In genomic region chr4:185165605-185166063, GRCh38 we compare ENCODE assay signal across 8 cellular contexts. TPM values are rescaled to one million over a fixed set of nuclear protein-coding genes. Genes with fewer than 3 reads are reported as not detected.
DNase-seq lines count a peak whose midpoint lies in the region; ATAC-seq and FAIRE-seq lines count a peak whose summit lies in the region.

No MANE protein-coding gene starts in this region.

- H3K27me3 ChIP-seq in small intestine (ENCODE audit: control insufficient read depth in 2 of 2, insufficient read depth in 2 of 2, low read length in 2 of 2) (no peaks in the 10 kb centered on the region), SJCRH30 (no peaks in the 10 kb centered on the region)

- peaks cover 5 to 40% of the 10 kb centered on the region in 2 donors for H3K36me3 Mint-ChIP-seq in activated T-cell treated with anti-CD3 and anti-CD28 coated beads, Interleukin-2, amount 50 U/mL, for 72 hours (ENCODE audit: insufficient read depth in 2 of 2)

- FAIRE-seq in small intestine (lab: Jason Lieb, UNC): no peak

- DNase-seq in AML-193 (lab: John Stamatoyannopoulos, UW) (peak; percentile 30 to 58), small intestine (peak; percentile 20), KG1 (lab: John Stamatoyannopoulos, UW) (no peak), SJCRH30 (no peak), NCI-H748 treated with DMSO at 0.1 percent for 48 hours (lab: John Stamatoyannopoulos, UW) (no peak)
- peak in 1 of 2 donors; percentile 21 for DNase-seq in activated T-cell treated with anti-CD3 and anti-CD28 coated beads, Interleukin-2, amount 50 U/mL, for 72 hours

- peak overlapping the region in 1 of 2 donors; percentile 41 for H3K4me3 Mint-ChIP-seq in activated T-cell treated with anti-CD3 and anti-CD28 coated beads, Interleukin-2, amount 50 U/mL, for 72 hours

- no peaks in the 10 kb centered on the region for H3K9me3 ChIP-seq in small intestine (ENCODE audit: control insufficient read depth, low read depth)
- H3K9me3 ChIP-seq in SJCRH30 (replicated peaks): no peaks in the 10 kb centered on the region

- H3K4me1 Mint-ChIP-seq in activated T-cell treated with anti-CD3 and anti-CD28 coated beads, Interleukin-2, amount 50 U/mL, for 72 hours (ENCODE audit: low read depth): peaks cover 20% of the 10 kb centered on the region

- WGBS in small intestine, 3 donors: 45 to 77% (median 54%) methylated on average over 2 of the region's 2 CpGs

- ATAC-seq in GM18870 (IDR thresholded peaks at IDR 0.05; ENCODE audit: unreplicated experiment): peak; percentile 95
- ATAC-seq in HG03064 (IDR thresholded peaks at IDR 0.05; ENCODE audit: low read depth, unreplicated experiment): peak; percentile 95
- peak; percentile 94 to 96 for ATAC-seq in activated T-cell treated with anti-CD3 and anti-CD28 coated beads, Interleukin-2, amount 50 U/mL, for 72 hours (replicated peaks in 1 of 2)

- H3K4me3 ChIP-seq in small intestine (ENCODE audit: low read depth in 1 of 2, low read length in 2 of 2): no peak overlapping the region
- H3K4me3 ChIP-seq in SJCRH30: no peak overlapping the region

- no peaks in the 10 kb centered on the region for H3K4me1 ChIP-seq in small intestine (ENCODE audit: control insufficient read depth in 2 of 2, insufficient read depth in 1 of 2, low read depth in 1 of 2, low read length in 1 of 2)
- no peaks in the 10 kb centered on the region for H3K4me1 ChIP-seq in SJCRH30

- peaks cover 2 to 6% of the 10 kb centered on the region in 2 donors for H3K36me3 ChIP-seq in small intestine (ENCODE audit: control insufficient read depth in 2 of 2, insufficient read depth in 2 of 2, low read length in 2 of 2)
- H3K36me3 ChIP-seq in SJCRH30: no peaks in the 10 kb centered on the region; the same call in 1 of the 2 replicates

- H3K27ac ChIP-seq in small intestine (ENCODE audit: low read depth in 1 of 2, low read length in 1 of 2): no peak overlapping the region
- H3K27ac ChIP-seq in SJCRH30: no peak overlapping the region

- no peaks in the 10 kb centered on the region for H3K9me3 Mint-ChIP-seq in activated T-cell treated with anti-CD3 and anti-CD28 coated beads, Interleukin-2, amount 50 U/mL, for 72 hours

- H3K27ac Mint-ChIP-seq in activated T-cell treated with anti-CD3 and anti-CD28 coated beads, Interleukin-2, amount 50 U/mL, for 72 hours: peak overlapping the region; percentile 82

- peaks cover 23% of the 10 kb centered on the region for H3K27me3 Mint-ChIP-seq in activated T-cell treated with anti-CD3 and anti-CD28 coated beads, Interleukin-2, amount 50 U/mL, for 72 hours (ENCODE audit: low read depth)

RNA-seq across cellular contexts. Expression of gene SLC25A4, which starts 22.6 kb away (rescaled TPM):
- total RNA-seq in activated T-cell treated with anti-CD3 and anti-CD28 coated beads, Interleukin-2, amount 50 U/mL, for 72 hours: 1 to 10 TPM; 4.2 to 7.8 TPM
- polyA plus RNA-seq in small intestine: 10 to 100 TPM; 29.9 to 66.9 (median 57.6) TPM
- total RNA-seq in SJCRH30 (2014; rRNA removed; shearing (Covaris generic)): 11.0 and 16.0 TPM in 2 replicates

RNA-seq across cellular contexts. Expression of gene CFAP97, which starts 38.2 kb away (rescaled TPM):
- total RNA-seq in activated T-cell treated with anti-CD3 and anti-CD28 coated beads, Interleukin-2, amount 50 U/mL, for 72 hours: 10 to 100 TPM; 47.3 to 51.8 TPM
- 1 to 10 TPM; 1.6 to 7.4 (median 3.5) TPM for polyA plus RNA-seq in small intestine
- total RNA-seq in SJCRH30 (2014; rRNA removed; shearing (Covaris generic)): 18.2 and 19.7 TPM in 2 replicates

RNA-seq across cellular contexts. Expression of gene SNX25, which starts 43.8 kb away (rescaled TPM):
- total RNA-seq in activated T-cell treated with anti-CD3 and anti-CD28 coated beads, Interleukin-2, amount 50 U/mL, for 72 hours: 10 to 100 TPM; 15.8 to 17.9 TPM
- polyA plus RNA-seq in small intestine: 1 to 10 TPM; 1.9 to 5.0 (median 2.5) TPM
- 16.8 and 17.7 TPM in 2 replicates for total RNA-seq in SJCRH30 (2014; rRNA removed; shearing (Covaris generic))

Comparison
In these comparisons a context has a peak if more than half of its experiments do, and no peak if none do; other contexts are left out.
1. DNase-seq: peak in AML-193 (2 of 2) and small intestine (single experiment); none in KG1 (single experiment), SJCRH30 (0 of 2) and NCI-H748 treated with DMSO at 0.1 percent for 48 hours (single experiment).
2. Peak in every context shown above with its lines, with median percentiles within 50 percentile points of each other: ATAC-seq.